ENCODE assay signal across 1 cellular context in the genomic region with DNA sequence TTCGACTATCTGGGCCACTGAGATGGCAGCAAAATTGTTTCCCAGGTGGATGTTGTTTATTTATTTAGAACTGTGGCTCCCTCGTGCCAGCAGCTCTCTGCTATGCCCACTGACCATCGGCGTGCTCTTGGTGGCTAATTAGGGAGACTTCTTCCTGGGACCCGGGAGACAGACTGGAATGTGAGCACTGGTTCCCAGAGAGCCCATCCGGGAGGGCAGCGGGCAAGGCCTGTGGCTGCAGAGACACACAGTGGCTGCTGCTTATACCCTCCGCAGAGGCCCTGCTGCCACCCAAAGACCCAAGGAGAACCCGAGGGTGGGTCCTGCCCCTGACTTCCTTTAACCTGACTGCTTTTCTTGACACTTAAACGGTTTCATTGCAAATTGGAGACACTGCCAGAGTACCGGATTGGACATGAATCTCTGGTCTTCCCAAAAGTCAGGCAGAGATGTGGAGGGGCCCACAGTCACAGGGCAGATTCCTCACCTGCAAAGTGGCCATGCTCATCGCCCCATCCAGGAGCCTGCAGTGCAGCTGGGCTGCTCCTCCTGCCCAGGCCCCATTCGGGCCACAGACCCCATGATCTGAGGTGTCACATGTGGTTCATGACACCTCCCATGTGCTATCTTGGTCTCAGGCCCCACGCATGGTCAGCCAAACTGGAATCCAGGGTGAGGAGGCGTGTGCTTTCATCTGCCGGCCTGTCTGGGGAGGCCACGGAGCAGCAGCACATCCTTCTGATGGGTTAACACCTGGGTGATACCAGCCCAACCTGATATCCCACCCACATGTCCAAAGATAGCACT.
TF ChIP-seq lines count a peak whose summit lies in the region.

No MANE protein-coding gene starts in this region.

TF ChIP-seq in K562, 482 proteins besides CTCF, POLR2A, EP300 and RAD21 (continued from another document):
- TF ChIP-seq, protein P1, sequence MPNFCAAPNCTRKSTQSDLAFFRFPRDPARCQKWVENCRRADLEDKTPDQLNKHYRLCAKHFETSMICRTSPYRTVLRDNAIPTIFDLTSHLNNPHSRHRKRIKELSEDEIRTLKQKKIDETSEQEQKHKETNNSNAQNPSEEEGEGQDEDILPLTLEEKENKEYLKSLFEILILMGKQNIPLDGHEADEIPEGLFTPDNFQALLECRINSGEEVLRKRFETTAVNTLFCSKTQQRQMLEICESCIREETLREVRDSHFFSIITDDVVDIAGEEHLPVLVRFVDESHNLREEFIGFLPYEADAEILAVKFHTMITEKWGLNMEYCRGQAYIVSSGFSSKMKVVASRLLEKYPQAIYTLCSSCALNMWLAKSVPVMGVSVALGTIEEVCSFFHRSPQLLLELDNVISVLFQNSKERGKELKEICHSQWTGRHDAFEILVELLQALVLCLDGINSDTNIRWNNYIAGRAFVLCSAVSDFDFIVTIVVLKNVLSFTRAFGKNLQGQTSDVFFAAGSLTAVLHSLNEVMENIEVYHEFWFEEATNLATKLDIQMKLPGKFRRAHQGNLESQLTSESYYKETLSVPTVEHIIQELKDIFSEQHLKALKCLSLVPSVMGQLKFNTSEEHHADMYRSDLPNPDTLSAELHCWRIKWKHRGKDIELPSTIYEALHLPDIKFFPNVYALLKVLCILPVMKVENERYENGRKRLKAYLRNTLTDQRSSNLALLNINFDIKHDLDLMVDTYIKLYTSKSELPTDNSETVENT (CRISPR knock-in tag; IDR thresholded peaks at IDR 0.05), result no peak
- TF ChIP-seq HMGXB4 (CRISPR knock-in tag; IDR thresholded peaks at IDR 0.05), result no peak
- no peak for TF ChIP-seq NR2C2 (CRISPR knock-in tag; IDR thresholded peaks at IDR 0.05)
- TF ChIP-seq NR2C2 (tag; IDR thresholded peaks at IDR 0.05), result no peak
- 0 out of 2 replicates have a peak, but pooled peaks have one; percentile 51 for TF ChIP-seq HIVEP1 (CRISPR knock-in tag; IDR thresholded peaks at IDR 0.05)
- no peak for TF ChIP-seq EGR1 (conservative IDR thresholded peaks at IDR 0.05)
- TF ChIP-seq ELF4 (CRISPR knock-in tag; IDR thresholded peaks at IDR 0.05), result no peak
- peak; percentile 26; the same call in 1 of the 2 replicates for TF ChIP-seq CXXC5 (CRISPR knock-in tag; IDR thresholded peaks at IDR 0.05)
- TF ChIP-seq, protein P2, sequence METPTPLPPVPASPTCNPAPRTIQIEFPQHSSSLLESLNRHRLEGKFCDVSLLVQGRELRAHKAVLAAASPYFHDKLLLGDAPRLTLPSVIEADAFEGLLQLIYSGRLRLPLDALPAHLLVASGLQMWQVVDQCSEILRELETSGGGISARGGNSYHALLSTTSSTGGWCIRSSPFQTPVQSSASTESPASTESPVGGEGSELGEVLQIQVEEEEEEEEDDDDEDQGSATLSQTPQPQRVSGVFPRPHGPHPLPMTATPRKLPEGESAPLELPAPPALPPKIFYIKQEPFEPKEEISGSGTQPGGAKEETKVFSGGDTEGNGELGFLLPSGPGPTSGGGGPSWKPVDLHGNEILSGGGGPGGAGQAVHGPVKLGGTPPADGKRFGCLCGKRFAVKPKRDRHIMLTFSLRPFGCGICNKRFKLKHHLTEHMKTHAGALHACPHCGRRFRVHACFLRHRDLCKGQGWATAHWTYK (CRISPR knock-in tag; IDR thresholded peaks at IDR 0.05), result 0 out of 2 replicates have a peak, but pooled peaks have one; percentile 74
- peak; percentile 11; the same call in 1 of the 2 replicates for TF ChIP-seq ZNF324 (CRISPR knock-in tag; IDR thresholded peaks at IDR 0.05)
- TF ChIP-seq NKRF (IDR thresholded peaks at IDR 0.05; ENCODE audit: borderline replicate concordance), result no peak
- TF ChIP-seq KAT2B (IDR thresholded peaks at IDR 0.05; ENCODE audit: low read depth, low read length), result no peak
- no peak for TF ChIP-seq ZBTB1 (CRISPR knock-in tag; IDR thresholded peaks at IDR 0.05; ENCODE audit: borderline replicate concordance, low read depth)
- TF ChIP-seq ERF (CRISPR knock-in tag; IDR thresholded peaks at IDR 0.05), result peak; percentile 88
- 0 out of 2 replicates have a peak, but pooled peaks have one; percentile 59 for TF ChIP-seq ELF2 (CRISPR knock-in tag; IDR thresholded peaks at IDR 0.05)
- 0 out of 2 replicates have a peak, but pooled peaks have one; percentile 18 for TF ChIP-seq GMEB1 (CRISPR knock-in tag; IDR thresholded peaks at IDR 0.05)
- TF ChIP-seq, protein P3, sequence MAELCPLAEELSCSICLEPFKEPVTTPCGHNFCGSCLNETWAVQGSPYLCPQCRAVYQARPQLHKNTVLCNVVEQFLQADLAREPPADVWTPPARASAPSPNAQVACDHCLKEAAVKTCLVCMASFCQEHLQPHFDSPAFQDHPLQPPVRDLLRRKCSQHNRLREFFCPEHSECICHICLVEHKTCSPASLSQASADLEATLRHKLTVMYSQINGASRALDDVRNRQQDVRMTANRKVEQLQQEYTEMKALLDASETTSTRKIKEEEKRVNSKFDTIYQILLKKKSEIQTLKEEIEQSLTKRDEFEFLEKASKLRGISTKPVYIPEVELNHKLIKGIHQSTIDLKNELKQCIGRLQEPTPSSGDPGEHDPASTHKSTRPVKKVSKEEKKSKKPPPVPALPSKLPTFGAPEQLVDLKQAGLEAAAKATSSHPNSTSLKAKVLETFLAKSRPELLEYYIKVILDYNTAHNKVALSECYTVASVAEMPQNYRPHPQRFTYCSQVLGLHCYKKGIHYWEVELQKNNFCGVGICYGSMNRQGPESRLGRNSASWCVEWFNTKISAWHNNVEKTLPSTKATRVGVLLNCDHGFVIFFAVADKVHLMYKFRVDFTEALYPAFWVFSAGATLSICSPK (IDR thresholded peaks at IDR 0.05; ENCODE audit: borderline replicate concordance), result no peak
- TF ChIP-seq, protein P4, sequence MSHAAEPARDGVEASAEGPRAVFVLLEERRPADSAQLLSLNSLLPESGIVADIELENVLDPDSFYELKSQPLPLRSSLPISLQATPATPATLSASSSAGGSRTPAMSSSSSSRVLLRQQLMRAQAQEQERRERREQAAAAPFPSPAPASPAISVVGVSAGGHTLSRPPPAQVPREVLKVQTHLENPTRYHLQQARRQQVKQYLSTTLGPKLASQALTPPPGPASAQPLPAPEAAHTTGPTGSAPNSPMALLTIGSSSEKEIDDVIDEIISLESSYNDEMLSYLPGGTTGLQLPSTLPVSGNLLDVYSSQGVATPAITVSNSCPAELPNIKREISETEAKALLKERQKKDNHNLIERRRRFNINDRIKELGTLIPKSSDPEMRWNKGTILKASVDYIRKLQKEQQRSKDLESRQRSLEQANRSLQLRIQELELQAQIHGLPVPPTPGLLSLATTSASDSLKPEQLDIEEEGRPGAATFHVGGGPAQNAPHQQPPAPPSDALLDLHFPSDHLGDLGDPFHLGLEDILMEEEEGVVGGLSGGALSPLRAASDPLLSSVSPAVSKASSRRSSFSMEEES (CRISPR knock-in tag; IDR thresholded peaks at IDR 0.05), result peak; percentile 9; the same call in 1 of the 2 replicates
- no peak for TF ChIP-seq CUX1 (CRISPR knock-in tag; IDR thresholded peaks at IDR 0.05)
